9 cellular contexts compared by ENCODE assay signal in genomic region chr16:31201511-31202401, GRCh38. TPM values are rescaled to one million over a fixed set of nuclear protein-coding genes. Genes with fewer than 3 reads are reported as not detected.
DNase-seq lines count a peak whose midpoint lies in the region; ATAC-seq, FAIRE-seq and TF ChIP-seq lines count a peak whose summit lies in the region.
"Had no signal": no experiment of that assay in that cellular context is flagged by ENCODE, and none has a peak within 500 bp of the region (broad histone marks: within the 10 kb centered on the region; RNA-seq: fewer than 3 reads in every experiment).

No MANE protein-coding gene starts in this region.

- TF ChIP-seq CTCF in chondrocyte (IDR thresholded peaks at IDR 0.05) (no peak), HepG2 (CRISPR knock-in tag; IDR thresholded peaks at IDR 0.05) (no peak), stomach (IDR thresholded peaks at IDR 0.05) (no peak)

- peaks cover 29% of the 10 kb centered on the region for H3K4me1 Mint-ChIP-seq in chondrocyte (ENCODE audit: low read depth)

- intact Hi-C loops in HepG2 (cut with micrococcal nuclease; ENCODE audit: unreplicated experiment) (loop anchor here (5.0 kb wide), 1 partner anchor 241 kb away; the partner anchor contains the start of gene ZNF843), stomach (cut with DNase I; ENCODE audit: low total_unique reads) (no loop called here)

- peak in 1 of 2 experiments; percentile 3; a peak in 3 of 4 replicates for TF ChIP-seq POLR2A in HepG2 (IDR thresholded peaks at IDR 0.05; ENCODE audit: insufficient read depth in 1 of 2, low read depth in 2 of 2, low read length in 2 of 2)
- no peak for TF ChIP-seq POLR2A in stomach (IDR thresholded peaks at IDR 0.05)

- peaks cover 7% of the 10 kb centered on the region for H3K36me3 Mint-ChIP-seq in chondrocyte (ENCODE audit: low read depth)

- 0 out of 2 replicates have a peak, but pooled peaks have one; percentile 23 for TF ChIP-seq RAD21 in HepG2 (CRISPR knock-in tag; IDR thresholded peaks at IDR 0.05)

- peaks cover 12% of the 10 kb centered on the region for H3K27me3 Mint-ChIP-seq in chondrocyte (ENCODE audit: low read depth)

- peak overlapping the region; percentile 27 for H3K27ac Mint-ChIP-seq in chondrocyte (ENCODE audit: unreplicated experiment)

- CTCF ChIA-PET in HepG2 (lab: Yijun Ruan, JAX; ENCODE audit: low intra/inter-chr PET ratio, low total read pairs): no interaction called here

- no peaks in the 10 kb centered on the region for H3K79me2 ChIP-seq in HepG2 (ENCODE audit: insufficient read depth, low read length)

- H3K9me3 Mint-ChIP-seq in chondrocyte (ENCODE audit: low read depth): no peaks in the 10 kb centered on the region

- H3K4me1 ChIP-seq in SJSA1 (replicated peaks) (peaks cover 16% of the 10 kb centered on the region), HepG2 (ENCODE audit: insufficient read depth, low read length) (peaks cover 48% of the 10 kb centered on the region), stomach (peaks cover 16 to 41% (median 28%) of the 10 kb centered on the region in 4 donors)

- 26% methylated on average over 20 of the region's 34 CpGs for WGBS in HepG2 (ENCODE audit: low lambda C conversion rate)
- 13 to 19% (median 16%) methylated on average over 20 to 34 of the region's 34 CpGs for WGBS in stomach, 5 donors

- no peaks in the 10 kb centered on the region; the same call in 1 of the 2 replicates for H4K20me1 ChIP-seq in HepG2 (ENCODE audit: insufficient read depth, low read length)

- H3K27ac ChIP-seq in SJSA1 (no peak overlapping the region), HepG2 (ENCODE audit: extremely low read length, insufficient read depth, low read length) (no peak overlapping the region), stomach (peak overlapping the region; percentile 11 to 83 (median 73))

- peak; percentile 43 for ATAC-seq in HG02884 (IDR thresholded peaks at IDR 0.05; ENCODE audit: unreplicated experiment)
- peak; percentile 59 for ATAC-seq in HepG2

- TF ChIP-seq EP300 in HepG2 (IDR thresholded peaks at IDR 0.05; ENCODE audit: low read depth in 2 of 2, low read length in 2 of 2) (no peak), HepG2 (CRISPR knock-in tag; IDR thresholded peaks at IDR 0.05; ENCODE audit: borderline replicate concordance) (no peak), stomach (IDR thresholded peaks at IDR 0.05) (no peak)

- no peak overlapping the region for H2AFZ ChIP-seq in HepG2 (ENCODE audit: low read length)

- peak overlapping the region; percentile 92 for H3K4me2 ChIP-seq in HepG2 (ENCODE audit: low read depth, low read length)

- in situ Hi-C loops in HepG2 (cut with HindIII; ENCODE audit: extremely low pct_ligation_motif_present, low pct_unique_long_range_greater_than_20kb): loop anchor here (25.0 kb wide), 2 partner anchors 236 to 661 kb away; partner anchors contain the start of genes COX6A2, ZNF267 and ZNF843

- POLR2A ChIA-PET in HepG2 (lab: Yijun Ruan, JAX): interaction anchor here (0.7 to 2.9 kb wide), 11 partner anchors 9 to 258 kb away, joined by 3 to 34 read pairs (median 4); partner anchors contain the start of genes FUS and KAT8

- H3K27me3 ChIP-seq in SJSA1 (replicated peaks) (peaks cover 19% of the 10 kb centered on the region), HepG2 (ENCODE audit: control insufficient read depth in 1 of 2, insufficient read depth in 2 of 2, low read length in 2 of 2) (peaks cover 0 to 28% of the 10 kb centered on the region in 2 experiments; a peak in 4 of 5 replicates), stomach (peaks cover 0 to 4% (median 0%) of the 10 kb centered on the region in 3 donors)

- H3K4me3 Mint-ChIP-seq in chondrocyte (ENCODE audit: unreplicated experiment): peak overlapping the region; percentile 73

- DNase-seq in NCI-H748 (lab: John Stamatoyannopoulos, UW; ENCODE audit: unreplicated experiment) (peak; percentile 46), NCI-H748 treated with DMSO at 0.1 percent for 48 hours (lab: John Stamatoyannopoulos, UW) (no peak), SJSA1 (ENCODE audit: low read depth in 1 of 2, low spot score in 2 of 2) (peak in 1 of 2 experiments; percentile 43), chondrocyte (ENCODE audit: low spot score) (peak; percentile 85), HepG2 (ENCODE audit: low spot score) (no peak), stomach (peak; percentile 47), NK-92 (lab: John Stamatoyannopoulos, UW; ENCODE audit: unreplicated experiment) (no peak)

- FAIRE-seq in HepG2 (lab: Jason Lieb, UNC): no peak

- H3K4me3 ChIP-seq in SJSA1: peak overlapping the region; percentile 45
- H3K4me3 ChIP-seq in HepG2 (replicated peaks in 1 of 3; ENCODE audit: insufficient read depth in 1 of 3, low read depth in 2 of 3, low read length in 3 of 3): peak overlapping the region; percentile 61 to 77 (median 61)
- H3K4me3 ChIP-seq in stomach: peak overlapping the region; percentile 69 to 83 (median 78)

- H3K9me3 ChIP-seq in SJSA1 (replicated peaks) (no peaks in the 10 kb centered on the region; the same call in 1 of the 2 replicates), HepG2 (ENCODE audit: low read length) (no peaks in the 10 kb centered on the region), stomach (no peaks in the 10 kb centered on the region)

- H3K9ac ChIP-seq in HepG2 (ENCODE audit: insufficient read depth, low read depth, low read length): peak overlapping the region; percentile 54; the same call in 1 of the 2 replicates

- no TSS peak for BruUV-seq in HepG2 (replicated peaks; lab: Mats Ljungman, UMichigan)

- H3K36me3 ChIP-seq in SJSA1 (peaks cover 31% of the 10 kb centered on the region), HepG2 (replicated peaks in 1 of 2; ENCODE audit: control insufficient read depth in 1 of 2, insufficient read depth in 2 of 2, low read length in 2 of 2) (no peaks in the 10 kb centered on the region), stomach (peaks cover 2 to 27% (median 19%) of the 10 kb centered on the region in 4 donors)

RNA-seq across cellular contexts. Expression of gene PYCARD, which starts 0.8 kb away (rescaled TPM):
- total RNA-seq in SJSA1 (2014; rRNA removed; shearing (Covaris generic)): 15.4 and 21.6 TPM in 2 replicates
- total RNA-seq in chondrocyte (2.7 to 2.9 TPM (median 2.8 TPM) in 3 replicates), HepG2 (2016; rRNA removed; fragmentation: Illumina TruSeq; extraction: Trizol) (4.4 and 4.8 TPM in 2 replicates), stomach (100 to 1,000 TPM in 1 of 5 donors, 10 to 100 TPM in 4; 10.5 to 484 (median 29.8) TPM)
- 3.8 and 4.5 TPM in 2 replicates for total RNA-seq in HepG2 (2016; cell fraction: cytosol; rRNA removed; fragmentation: Illumina TruSeq; extraction: Trizol; ENCODE audit: low read depth)
- 3.7 and 4.7 TPM in 2 replicates for total RNA-seq in HepG2 (2016; cell fraction: insoluble cytoplasmic fraction; rRNA removed; fragmentation: Illumina TruSeq; extraction: Trizol)
- 3.8 and 5.0 TPM in 2 replicates for total RNA-seq in HepG2 (2016; cell fraction: membrane; rRNA removed; fragmentation: Illumina TruSeq; extraction: Trizol)
- 1.8 and 2.4 TPM in 2 replicates for total RNA-seq in HepG2 (2016; cell fraction: nucleus; rRNA removed; fragmentation: Illumina TruSeq; extraction: Trizol)
- polyA plus RNA-seq in HepG2 (2011; rRNA removed) (6.0 and 9.2 TPM in 2 replicates), stomach (10 to 100 TPM; 35.7 to 64.9 (median 49.9) TPM)
- 3.7 and 11.2 TPM in 2 replicates for polyA plus RNA-seq in HepG2 (2011; cell fraction: cytosol; rRNA removed)
- 7.2 and 9.7 TPM in 2 replicates for polyA plus RNA-seq in HepG2 (2011; cell fraction: nucleus; rRNA removed)
- 3.6 and 4.1 TPM in 2 replicates for polyA plus RNA-seq in HepG2 (2012)
- 3.8 and 5.0 TPM in 2 replicates for polyA plus RNA-seq in HepG2 (2016; cell fraction: cytosol; fragmentation: Illumina TruSeq; extraction: Trizol; ENCODE audit: low read depth)
- polyA plus RNA-seq in HepG2 (2016; cell fraction: insoluble cytoplasmic fraction; fragmentation: Illumina TruSeq; extraction: Trizol; ENCODE audit: low read depth): 4.4 and 4.5 TPM in 2 replicates
- 2.7 and 3.2 TPM in 2 replicates for polyA plus RNA-seq in HepG2 (2016; cell fraction: membrane; fragmentation: Illumina TruSeq; extraction: Trizol; ENCODE audit: low read depth)
- 0.87 and 3.1 TPM in 2 replicates for polyA plus RNA-seq in HepG2 (2016; cell fraction: nucleus; fragmentation: Illumina TruSeq; extraction: Trizol; ENCODE audit: insufficient read depth, low read depth)
- polyA minus RNA-seq in HepG2 (2011; rRNA and poly(A)+ RNA removed; ENCODE audit: low replicate concordance): 7.8 TPM in 1 of 2 replicates, not detected in the other
- polyA minus RNA-seq in HepG2 (2011; cell fraction: cytosol; rRNA and poly(A)+ RNA removed): 2.7 and 4.6 TPM in 2 replicates
- 0.64 TPM in 1 of 2 replicates, not detected in the other for polyA minus RNA-seq in HepG2 (2011; cell fraction: nucleus; rRNA and poly(A)+ RNA removed)

RNA-seq across cellular contexts. Expression of gene TRIM72, which starts 12.2 kb away (rescaled TPM):
- not detected in 2 replicates for total RNA-seq in SJSA1 (2014; rRNA removed; shearing (Covaris generic))
- total RNA-seq in chondrocyte: not detected in 3 replicates
- not detected in 2 replicates for total RNA-seq in HepG2 (2016; rRNA removed; fragmentation: Illumina TruSeq; extraction: Trizol)
- not detected in 2 replicates for total RNA-seq in HepG2 (2016; cell fraction: cytosol; rRNA removed; fragmentation: Illumina TruSeq; extraction: Trizol; ENCODE audit: low read depth)
- not detected in 2 replicates for total RNA-seq in HepG2 (2016; cell fraction: insoluble cytoplasmic fraction; rRNA removed; fragmentation: Illumina TruSeq; extraction: Trizol)
- not detected in 2 replicates for total RNA-seq in HepG2 (2016; cell fraction: membrane; rRNA removed; fragmentation: Illumina TruSeq; extraction: Trizol)
- not detected in 2 replicates for total RNA-seq in HepG2 (2016; cell fraction: nucleus; rRNA removed; fragmentation: Illumina TruSeq; extraction: Trizol)
- not detected in 2 replicates for polyA plus RNA-seq in HepG2 (2011; rRNA removed)
- not detected in 2 replicates for polyA plus RNA-seq in HepG2 (2011; cell fraction: cytosol; rRNA removed)
- 0.05 TPM in 1 of 2 replicates, not detected in the other for polyA plus RNA-seq in HepG2 (2011; cell fraction: nucleus; rRNA removed)
- not detected in 2 replicates for polyA plus RNA-seq in HepG2 (2012)
- polyA plus RNA-seq in HepG2 (2016; cell fraction: cytosol; fragmentation: Illumina TruSeq; extraction: Trizol; ENCODE audit: low read depth): not detected in 2 replicates
- polyA plus RNA-seq in HepG2 (2016; cell fraction: insoluble cytoplasmic fraction; fragmentation: Illumina TruSeq; extraction: Trizol; ENCODE audit: low read depth): not detected in 2 replicates
- polyA plus RNA-seq in HepG2 (2016; cell fraction: membrane; fragmentation: Illumina TruSeq; extraction: Trizol; ENCODE audit: low read depth): not detected in 2 replicates
- not detected in 2 replicates for polyA plus RNA-seq in HepG2 (2016; cell fraction: nucleus; fragmentation: Illumina TruSeq; extraction: Trizol; ENCODE audit: insufficient read depth, low read depth)
- 0.02 TPM in 1 of 2 replicates, not detected in the other for polyA minus RNA-seq in HepG2 (2011; rRNA and poly(A)+ RNA removed; ENCODE audit: low replicate concordance)
- polyA minus RNA-seq in HepG2 (2011; cell fraction: cytosol; rRNA and poly(A)+ RNA removed): not detected in 2 replicates
- not detected in 2 replicates for polyA minus RNA-seq in HepG2 (2011; cell fraction: nucleus; rRNA and poly(A)+ RNA removed)
- under 1 TPM in 1 of 5 donors, not detected in 4; under 0.01 TPM for total RNA-seq in stomach
- under 1 TPM in 2 of 3 donors, not detected in 1; 0.10 to 0.15 TPM for polyA plus RNA-seq in stomach

RNA-seq across cellular contexts. Expression of gene PYDC1, which starts 15.2 kb away (rescaled TPM):
- total RNA-seq in SJSA1 (2014; rRNA removed; shearing (Covaris generic)): not detected in 2 replicates
- total RNA-seq in chondrocyte (not detected in 3 replicates), HepG2 (2016; rRNA removed; fragmentation: Illumina TruSeq; extraction: Trizol) (not detected in 2 replicates), stomach (not detected)
- not detected in 2 replicates for total RNA-seq in HepG2 (2016; cell fraction: cytosol; rRNA removed; fragmentation: Illumina TruSeq; extraction: Trizol; ENCODE audit: low read depth)
- not detected in 2 replicates for total RNA-seq in HepG2 (2016; cell fraction: insoluble cytoplasmic fraction; rRNA removed; fragmentation: Illumina TruSeq; extraction: Trizol)
- not detected in 2 replicates for total RNA-seq in HepG2 (2016; cell fraction: membrane; rRNA removed; fragmentation: Illumina TruSeq; extraction: Trizol)
- total RNA-seq in HepG2 (2016; cell fraction: nucleus; rRNA removed; fragmentation: Illumina TruSeq; extraction: Trizol): not detected in 2 replicates
- polyA plus RNA-seq in HepG2 (2011; rRNA removed) (not detected in 2 replicates), stomach (not detected)
- not detected in 2 replicates for polyA plus RNA-seq in HepG2 (2011; cell fraction: cytosol; rRNA removed)
- not detected in 2 replicates for polyA plus RNA-seq in HepG2 (2011; cell fraction: nucleus; rRNA removed)
- not detected in 2 replicates for polyA plus RNA-seq in HepG2 (2012)
- not detected in 2 replicates for polyA plus RNA-seq in HepG2 (2016; cell fraction: cytosol; fragmentation: Illumina TruSeq; extraction: Trizol; ENCODE audit: low read depth)
- not detected in 2 replicates for polyA plus RNA-seq in HepG2 (2016; cell fraction: insoluble cytoplasmic fraction; fragmentation: Illumina TruSeq; extraction: Trizol; ENCODE audit: low read depth)
- polyA plus RNA-seq in HepG2 (2016; cell fraction: membrane; fragmentation: Illumina TruSeq; extraction: Trizol; ENCODE audit: low read depth): not detected in 2 replicates
- not detected in 2 replicates for polyA plus RNA-seq in HepG2 (2016; cell fraction: nucleus; fragmentation: Illumina TruSeq; extraction: Trizol; ENCODE audit: insufficient read depth, low read depth)
- not detected in 2 replicates for polyA minus RNA-seq in HepG2 (2011; rRNA and poly(A)+ RNA removed; ENCODE audit: low replicate concordance)
- polyA minus RNA-seq in HepG2 (2011; cell fraction: cytosol; rRNA and poly(A)+ RNA removed): not detected in 2 replicates
- not detected in 2 replicates for polyA minus RNA-seq in HepG2 (2011; cell fraction: nucleus; rRNA and poly(A)+ RNA removed)
- polyA plus RNA-seq: adipose tissue had no signal

RNA-seq across cellular contexts. Expression of gene FUS, which starts 21.8 kb away (rescaled TPM):
- total RNA-seq in SJSA1 (2014; rRNA removed; shearing (Covaris generic)): 32.0 and 37.5 TPM in 2 replicates
- total RNA-seq in chondrocyte (226 to 414 TPM (median 231 TPM) in 3 replicates), HepG2 (2016; rRNA removed; fragmentation: Illumina TruSeq; extraction: Trizol) (64.8 and 68.1 TPM in 2 replicates), stomach (100 to 1,000 TPM in 2 of 5 donors, 10 to 100 TPM in 3; 41.1 to 133 (median 60.3) TPM)
- total RNA-seq in HepG2 (2016; cell fraction: cytosol; rRNA removed; fragmentation: Illumina TruSeq; extraction: Trizol; ENCODE audit: low read depth): 132 and 135 TPM in 2 replicates
- total RNA-seq in HepG2 (2016; cell fraction: insoluble cytoplasmic fraction; rRNA removed; fragmentation: Illumina TruSeq; extraction: Trizol): 65.7 and 69.2 TPM in 2 replicates
- total RNA-seq in HepG2 (2016; cell fraction: membrane; rRNA removed; fragmentation: Illumina TruSeq; extraction: Trizol): 107 and 110 TPM in 2 replicates
- total RNA-seq in HepG2 (2016; cell fraction: nucleus; rRNA removed; fragmentation: Illumina TruSeq; extraction: Trizol): 164 and 176 TPM in 2 replicates
- polyA plus RNA-seq in HepG2 (2011; rRNA removed) (168 and 176 TPM in 2 replicates), stomach (100 to 1,000 TPM; 130 to 175 (median 135) TPM)
- 81.1 and 83.9 TPM in 2 replicates for polyA plus RNA-seq in HepG2 (2011; cell fraction: cytosol; rRNA removed)
- polyA plus RNA-seq in HepG2 (2011; cell fraction: nucleus; rRNA removed): 401 and 461 TPM in 2 replicates
- polyA plus RNA-seq in HepG2 (2012): 485 and 576 TPM in 2 replicates
- 70.9 and 79.9 TPM in 2 replicates for polyA plus RNA-seq in HepG2 (2016; cell fraction: cytosol; fragmentation: Illumina TruSeq; extraction: Trizol; ENCODE audit: low read depth)
- 475 and 565 TPM in 2 replicates for polyA plus RNA-seq in HepG2 (2016; cell fraction: insoluble cytoplasmic fraction; fragmentation: Illumina TruSeq; extraction: Trizol; ENCODE audit: low read depth)
- polyA plus RNA-seq in HepG2 (2016; cell fraction: membrane; fragmentation: Illumina TruSeq; extraction: Trizol; ENCODE audit: low read depth): 78.4 and 96.5 TPM in 2 replicates
- 1,051 and 1,103 TPM in 2 replicates for polyA plus RNA-seq in HepG2 (2016; cell fraction: nucleus; fragmentation: Illumina TruSeq; extraction: Trizol; ENCODE audit: insufficient read depth, low read depth)
- 149 and 213 TPM in 2 replicates for polyA minus RNA-seq in HepG2 (2011; rRNA and poly(A)+ RNA removed; ENCODE audit: low replicate concordance)
- polyA minus RNA-seq in HepG2 (2011; cell fraction: cytosol; rRNA and poly(A)+ RNA removed): 117 and 135 TPM in 2 replicates
- 379 and 413 TPM in 2 replicates for polyA minus RNA-seq in HepG2 (2011; cell fraction: nucleus; rRNA and poly(A)+ RNA removed)

RNA-seq across cellular contexts. Expression of gene PRSS36, which starts 51.9 kb away (rescaled TPM):
- 0.18 and 0.38 TPM in 2 replicates for total RNA-seq in SJSA1 (2014; rRNA removed; shearing (Covaris generic))
- 0.35 to 0.39 TPM in 2 of 3 replicates, not detected in the other for total RNA-seq in chondrocyte
- total RNA-seq in HepG2 (2016; rRNA removed; fragmentation: Illumina TruSeq; extraction: Trizol): 1.1 and 1.5 TPM in 2 replicates
- total RNA-seq in HepG2 (2016; cell fraction: cytosol; rRNA removed; fragmentation: Illumina TruSeq; extraction: Trizol; ENCODE audit: low read depth): 2.5 and 3.6 TPM in 2 replicates
- total RNA-seq in HepG2 (2016; cell fraction: insoluble cytoplasmic fraction; rRNA removed; fragmentation: Illumina TruSeq; extraction: Trizol): 0.79 and 2.2 TPM in 2 replicates
- total RNA-seq in HepG2 (2016; cell fraction: membrane; rRNA removed; fragmentation: Illumina TruSeq; extraction: Trizol): 3.2 and 4.8 TPM in 2 replicates
- total RNA-seq in HepG2 (2016; cell fraction: nucleus; rRNA removed; fragmentation: Illumina TruSeq; extraction: Trizol): 1.1 and 1.8 TPM in 2 replicates
- polyA plus RNA-seq in HepG2 (2011; rRNA removed): 2.1 and 2.7 TPM in 2 replicates
- 0.95 and 2.1 TPM in 2 replicates for polyA plus RNA-seq in HepG2 (2011; cell fraction: cytosol; rRNA removed)
- 1.9 and 2.8 TPM in 2 replicates for polyA plus RNA-seq in HepG2 (2011; cell fraction: nucleus; rRNA removed)
- polyA plus RNA-seq in HepG2 (2012): 0.71 and 1.5 TPM in 2 replicates
- 2.1 and 2.2 TPM in 2 replicates for polyA plus RNA-seq in HepG2 (2016; cell fraction: cytosol; fragmentation: Illumina TruSeq; extraction: Trizol; ENCODE audit: low read depth)
- polyA plus RNA-seq in HepG2 (2016; cell fraction: insoluble cytoplasmic fraction; fragmentation: Illumina TruSeq; extraction: Trizol; ENCODE audit: low read depth): 2.1 and 2.5 TPM in 2 replicates
- 0.93 and 4.0 TPM in 2 replicates for polyA plus RNA-seq in HepG2 (2016; cell fraction: membrane; fragmentation: Illumina TruSeq; extraction: Trizol; ENCODE audit: low read depth)
- polyA plus RNA-seq in HepG2 (2016; cell fraction: nucleus; fragmentation: Illumina TruSeq; extraction: Trizol; ENCODE audit: insufficient read depth, low read depth): 1.3 and 3.1 TPM in 2 replicates
- polyA minus RNA-seq in HepG2 (2011; rRNA and poly(A)+ RNA removed; ENCODE audit: low replicate concordance): 0.76 and 9.9 TPM in 2 replicates
- polyA minus RNA-seq in HepG2 (2011; cell fraction: cytosol; rRNA and poly(A)+ RNA removed): 0.20 and 0.44 TPM in 2 replicates
- 1.3 TPM in 1 of 2 replicates, not detected in the other for polyA minus RNA-seq in HepG2 (2011; cell fraction: nucleus; rRNA and poly(A)+ RNA removed)
- total RNA-seq in stomach: 10 to 100 TPM in 1 of 5 donors, 1 to 10 TPM in 1, under 1 TPM in 1, not detected in 2; 0.87 to 26.3 (median 2.6) TPM
- polyA plus RNA-seq in stomach: 1 to 10 TPM; 2.1 to 4.0 (median 2.9) TPM

Comparison
In these comparisons a context has a peak if more than half of its experiments do, and no peak if none do; other contexts are left out.
1. DNase-seq: peak in NCI-H748 (single experiment), chondrocyte (single experiment) and stomach (single experiment); none in NCI-H748 treated with DMSO at 0.1 percent for 48 hours (single experiment), HepG2 (single experiment) and NK-92 (single experiment).
2. H3K27ac ChIP-seq: peak in stomach (5 of 5); none in SJSA1 (single experiment) and HepG2 (single experiment).
3. Peak in every context shown above with its lines, with median percentiles within 50 percentile points of each other: H3K4me3 ChIP-seq.